In the genomic region with DNA sequence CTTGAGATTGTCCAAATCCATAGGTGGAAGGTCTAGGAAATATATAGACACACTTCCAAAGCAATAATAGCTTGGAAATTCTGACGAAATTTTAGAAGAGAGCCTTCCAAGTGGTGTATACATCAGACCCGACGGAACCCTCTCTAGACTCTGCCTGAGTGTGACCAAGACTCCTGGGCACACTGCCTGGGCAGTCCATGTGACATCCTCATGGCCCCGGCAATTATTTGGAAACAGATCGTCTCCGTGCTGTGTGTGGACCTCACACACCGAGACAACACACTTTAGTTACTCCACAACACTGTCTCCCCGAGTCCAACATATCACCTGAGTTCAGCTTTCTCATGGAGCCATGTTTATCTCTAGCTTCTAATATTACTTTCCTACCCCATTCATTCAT, we compare ENCODE assay signal across 5 cellular contexts. TPM values are rescaled to one million over a fixed set of nuclear protein-coding genes. Genes with fewer than 3 reads are reported as not detected.
"Had no signal": no experiment of that assay in that cellular context is flagged by ENCODE, and none has a peak within 500 bp of the region (broad histone marks: within the 10 kb centered on the region; RNA-seq: fewer than 3 reads in every experiment).

No MANE protein-coding gene starts in this region.

RNA-seq across cellular contexts. Expression of a gene that starts 42.3 kb away (rescaled TPM):
- total RNA-seq: GM23248, H4, H7, H9, HFFc6 had no signal
